18 cellular contexts compared by ENCODE assay signal in the genomic region with DNA sequence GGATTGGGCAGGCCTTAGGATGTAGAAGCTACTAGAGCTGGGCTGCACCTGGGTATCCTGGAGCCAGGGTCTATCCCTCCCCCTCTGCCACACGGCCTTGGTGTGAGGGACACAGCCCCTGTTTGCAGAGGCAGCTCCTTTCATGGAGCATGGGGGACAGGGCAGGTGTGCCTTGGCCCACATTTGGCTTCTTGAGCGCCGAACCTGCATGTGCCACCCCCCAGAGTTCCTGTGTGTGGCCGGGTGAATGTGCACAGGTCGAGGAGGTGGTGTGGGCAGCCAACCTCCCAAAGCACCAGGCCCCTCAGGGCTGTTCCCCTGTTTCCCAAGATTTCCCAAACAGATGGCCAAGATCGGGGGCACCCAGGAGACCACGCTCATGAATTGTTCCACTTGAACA. TPM values are rescaled to one million over a fixed set of nuclear protein-coding genes. Genes with fewer than 3 reads are reported as not detected.
DNase-seq lines count a peak whose midpoint lies in the region; ATAC-seq, FAIRE-seq and TF ChIP-seq lines count a peak whose summit lies in the region.
"Had no signal": no experiment of that assay in that cellular context is flagged by ENCODE, and none has a peak within 500 bp of the region (broad histone marks: within the 10 kb centered on the region; RNA-seq: fewer than 3 reads in every experiment).

No MANE protein-coding gene starts in this region.

- 0 out of 2 replicates have a peak overlapping the region, but pooled peaks have one; percentile 5 for H2BK5ac ChIP-seq in H1 (ENCODE audit: low read depth, low read length)
- H2BK5ac ChIP-seq in neuronal stem cell (ENCODE audit: low read length) = no peak overlapping the region

- no peak overlapping the region for H2BK120ac ChIP-seq in H1 (replicated peaks; ENCODE audit: low read depth, low read length)
- no peak overlapping the region for H2BK120ac ChIP-seq in neuronal stem cell (ENCODE audit: low read depth, low read length)

- H3K18ac ChIP-seq in H1 (ENCODE audit: extremely low read depth, low read length) = no peak overlapping the region
- peak overlapping the region; percentile 59 for H3K18ac ChIP-seq in neuronal stem cell (ENCODE audit: low read length)

- DNase-seq in H7 (peak; percentile 36), H1 (ENCODE audit: low read depth in 1 of 2, low spot score in 2 of 2) (no peak), neuronal stem cell (ENCODE audit: low spot score) (no peak), spleen (peak; percentile 47), amniotic stem cell (lab: John Stamatoyannopoulos, UW) (no peak), DMS153 treated with DMSO at 0.1 percent for 48 hours (lab: John Stamatoyannopoulos, UW; ENCODE audit: unreplicated experiment) (no peak)
- DNase-seq in activated CD4-positive, alpha-beta T cell treated with anti-CD3 and anti-CD28 coated beads for 4 hours = no peak
- DNase-seq: HFFc6, Karpas-422, MG63, NCI-H1092 treated with DMSO at 0.1 percent for 48 hours, NCI-H1694, NCI-H2227 treated with DMSO at 0.1 percent for 48 hours, NCI-H524, PC-9 had no signal

- no peaks in the 10 kb centered on the region for H3K36me3 ChIP-seq in H7 (replicated peaks; ENCODE audit: control insufficient read depth, insufficient read depth, low read length)
- H3K36me3 ChIP-seq in H1 (ENCODE audit: control insufficient read depth in 2 of 4, insufficient read depth in 4 of 4, low read length in 3 of 4) = no peaks in the 10 kb centered on the region
- peaks cover 0 to 1% of the 10 kb centered on the region in 2 donors for H3K36me3 ChIP-seq in neuronal stem cell (replicated peaks in 1 of 2; ENCODE audit: control insufficient read depth in 2 of 2, insufficient read depth in 2 of 2, low read length in 2 of 2)
- H3K36me3 ChIP-seq in spleen = no peaks in the 10 kb centered on the region
- H3K36me3 ChIP-seq: MG63 had no signal

- TF ChIP-seq POLR2A in H1 (IDR thresholded peaks at IDR 0.05; ENCODE audit: control extremely low read depth in 1 of 2, low read depth in 2 of 2, low read length in 2 of 2) (no peak), spleen (IDR thresholded peaks at IDR 0.05) (no peak)

- H3K27ac ChIP-seq in H1 (ENCODE audit: low read depth, low read length) (no peak overlapping the region), neuronal stem cell (replicated peaks; ENCODE audit: low read length) (no peak overlapping the region), spleen (no peak overlapping the region)
- H3K27ac ChIP-seq: A549, C4-2B, PC-9 had no signal

- no peak for TF ChIP-seq RAD21 in H1 (IDR thresholded peaks at IDR 0.05 in 1 of 2, conservative IDR thresholded peaks at IDR 0.05 in 1 of 2; ENCODE audit: low read depth in 2 of 2, low read length in 2 of 2)

- POLR2A ChIA-PET in H1 (lab: Charles Lee; ENCODE audit: partially characterized antibody) = interaction anchor here (1.0 to 1.8 kb wide), 3 partner anchors 10 to 39 kb away, joined by 3 to 5 read pairs (median 4); no protein-coding TSS in a partner anchor

- H4K5ac ChIP-seq in H1 (ENCODE audit: insufficient read length, low read depth, low read length) = no peak overlapping the region

- H3K4me3 ChIP-seq in H7 (ENCODE audit: insufficient read depth, low read depth, low read length) = no peak overlapping the region
- no peak overlapping the region for H3K4me3 ChIP-seq in H1 (ENCODE audit: extremely low read depth in 1 of 4, insufficient read depth in 2 of 4, low read depth in 3 of 4, low read length in 4 of 4)
- no peak overlapping the region for H3K4me3 ChIP-seq in neuronal stem cell (ENCODE audit: low read length in 2 of 2)
- no peak overlapping the region for H3K4me3 ChIP-seq in spleen
- H3K4me3 ChIP-seq: A549, MG63, PC-9 had no signal

- no peaks in the 10 kb centered on the region for H3K79me2 ChIP-seq in H1 (ENCODE audit: control insufficient read depth in 1 of 2, insufficient read depth in 2 of 2, low read length in 2 of 2)

- no peak overlapping the region for H3K4me2 ChIP-seq in H1 (ENCODE audit: insufficient read depth in 1 of 2, low read depth in 2 of 2, low read length in 2 of 2)
- no peak overlapping the region for H3K4me2 ChIP-seq in neuronal stem cell (ENCODE audit: insufficient read depth, low read length, poor library complexity, severe bottlenecking)
- H3K4me2 ChIP-seq: A549, PC-9 had no signal

- H2AK5ac ChIP-seq in H1 (ENCODE audit: low read depth, low read length) = no peak overlapping the region
- no peak overlapping the region for H2AK5ac ChIP-seq in neuronal stem cell (ENCODE audit: low read depth, low read length)

- no peak for FAIRE-seq in H1 (lab: Jason Lieb, UNC)
- FAIRE-seq: A549 had no signal

- CTCF ChIA-PET in H1 (lab: Charles Lee; ENCODE audit: partially characterized antibody) = interaction anchor here (0.7 to 1.6 kb wide), 5 partner anchors 9 to 180 kb away, joined by 3 to 4 read pairs (median 4); no protein-coding TSS in a partner anchor

- H3K56ac ChIP-seq in H1 (replicated peaks; ENCODE audit: insufficient read length, low read depth, low read length) = no peak overlapping the region

- TF ChIP-seq EP300 in H1 (IDR thresholded peaks at IDR 0.05; ENCODE audit: borderline replicate concordance in 1 of 2, low read depth in 2 of 2, low read length in 2 of 2) = no peak

- H3K79me1 ChIP-seq in H1 (ENCODE audit: low read depth, low read length) (no peaks in the 10 kb centered on the region), neuronal stem cell (ENCODE audit: low read depth, low read length) (no peaks in the 10 kb centered on the region)

- no peak overlapping the region for H3K23ac ChIP-seq in H1 (ENCODE audit: insufficient read length)
- peak overlapping the region; percentile 71 for H3K23ac ChIP-seq in neuronal stem cell (ENCODE audit: low read depth, low read length, poor library complexity)

- no peaks in the 10 kb centered on the region for H4K20me1 ChIP-seq in H1 (replicated peaks in 1 of 2; ENCODE audit: control insufficient read depth in 1 of 2, insufficient read depth in 2 of 2, low read length in 2 of 2)

- H3K9ac ChIP-seq in H1 (replicated peaks in 1 of 4; ENCODE audit: extremely low read depth in 1 of 4, low read depth in 3 of 4, low read length in 3 of 4) = no peak overlapping the region
- no peak overlapping the region for H3K9ac ChIP-seq in neuronal stem cell (ENCODE audit: low read depth, low read length, poor library complexity)

- no peak overlapping the region for H2BK12ac ChIP-seq in H1 (ENCODE audit: low read depth, low read length)
- no peak overlapping the region for H2BK12ac ChIP-seq in neuronal stem cell (ENCODE audit: low read length)

- no peak overlapping the region for H3K4ac ChIP-seq in H1 (replicated peaks; ENCODE audit: insufficient read length, low read depth, low read length)
- H3K4ac ChIP-seq in neuronal stem cell (ENCODE audit: low read length) = no peak overlapping the region

- H4K91ac ChIP-seq in H1 (replicated peaks; ENCODE audit: insufficient read length, low read length) (no peak overlapping the region), neuronal stem cell (ENCODE audit: low read depth, low read length, poor library complexity) (no peak overlapping the region)

- peaks cover 24% of the 10 kb centered on the region for H3K27me3 ChIP-seq in H7 (ENCODE audit: control insufficient read depth, insufficient read depth, low read length)
- peaks cover 5 to 56% (median 30%) of the 10 kb centered on the region in 4 experiments; a peak in 6 of 7 replicates for H3K27me3 ChIP-seq in H1 (replicated peaks in 1 of 4; ENCODE audit: control insufficient read depth in 3 of 4, extremely low read depth in 1 of 4, insufficient read depth in 3 of 4, low read length in 3 of 4)
- peaks cover 0 to 56% (median 2%) of the 10 kb centered on the region in 3 experiments for H3K27me3 ChIP-seq in neuronal stem cell (ENCODE audit: control insufficient read depth in 3 of 3, insufficient read depth in 3 of 3, low read depth in 1 of 3, low read length in 3 of 3)
- no peaks in the 10 kb centered on the region for H3K27me3 ChIP-seq in spleen (replicated peaks in 1 of 7)
- H3K27me3 ChIP-seq: MG63 had no signal

- intact Hi-C loops in spleen (cut with DNase I; ENCODE audit: low total_unique reads) = no loop called here

- TF ChIP-seq CTCF in H1 (IDR thresholded peaks at IDR 0.05; ENCODE audit: control extremely low read depth in 1 of 3, insufficient read depth in 1 of 3, low read depth in 1 of 3, low read length in 3 of 3) (no peak), spleen (IDR thresholded peaks at IDR 0.05 in 8 of 11, conservative IDR thresholded peaks at IDR 0.05 in 3 of 11) (no peak)

- H3K14ac ChIP-seq in H1 (ENCODE audit: insufficient read length) (no peak overlapping the region), neuronal stem cell (ENCODE audit: low read length) (no peak overlapping the region)

- no peak overlapping the region for H4K8ac ChIP-seq in H1 (ENCODE audit: extremely low read depth, insufficient read depth, low read length)
- no peak overlapping the region for H4K8ac ChIP-seq in neuronal stem cell (ENCODE audit: low read depth, low read length)

- H3K9me3 ChIP-seq in H1 (ENCODE audit: insufficient read depth in 2 of 2, low read depth in 1 of 2, low read length in 1 of 2) (peaks cover 0 to 12% of the 10 kb centered on the region in 2 experiments; a peak in 2 of 4 replicates), neuronal stem cell (replicated peaks in 1 of 2; ENCODE audit: control insufficient read depth in 2 of 2, insufficient read depth in 1 of 2, low read depth in 1 of 2, low read length in 2 of 2) (peaks cover 7 to 17% of the 10 kb centered on the region in 2 donors), spleen (peaks cover 0 to 24% (median 11%) of the 10 kb centered on the region in 8 donors)
- H3K9me3 ChIP-seq: A549, MG63 had no signal

- H3K23me2 ChIP-seq in H1 (ENCODE audit: low read depth, low read length) = no peaks in the 10 kb centered on the region

- no peak for ATAC-seq in GM18519 (IDR thresholded peaks at IDR 0.05; ENCODE audit: low FRiP score, unreplicated experiment)
- ATAC-seq: A549 had no signal

- H2BK15ac ChIP-seq in H1 (ENCODE audit: low read length) = no peak overlapping the region
- H2BK15ac ChIP-seq in neuronal stem cell (ENCODE audit: low read length) = no peak overlapping the region

- no peak overlapping the region for H2BK20ac ChIP-seq in H1 (ENCODE audit: low read length)

- 79% methylated on average over 7 of the region's 7 CpGs; no CpG with 5 or more reads in 1 of the 2 experiments for WGBS in H1 (ENCODE audit: extremely low coverage in 1 of 2, insufficient coverage in 1 of 2, insufficient read length in 1 of 2, insufficient replicate concordance in 2 of 2, low coverage in 1 of 2, low lambda C conversion rate in 2 of 2, missing lambda C conversion rate in 1 of 2), 2 experiments
- WGBS in neuronal stem cell (ENCODE audit: extremely low coverage in 2 of 2, insufficient read length in 2 of 2, insufficient replicate concordance in 1 of 2), 2 donors = no CpG with 5 or more reads among the region's 7 CpGs
- WGBS in spleen, 5 donors = 56 to 95% (median 79%) methylated on average over 5 to 7 of the region's 7 CpGs

- H3K4me1 ChIP-seq in H1 (replicated peaks in 1 of 4; ENCODE audit: control insufficient read depth in 3 of 4, insufficient read depth in 4 of 4, low read length in 3 of 4) = peaks cover 0 to 13% (median 8%) of the 10 kb centered on the region in 4 experiments; a peak in 6 of 7 replicates
- H3K4me1 ChIP-seq in neuronal stem cell (ENCODE audit: control insufficient read depth in 2 of 2, insufficient read depth in 1 of 2, low read depth in 1 of 2, low read length in 2 of 2) = peaks cover 7 to 12% of the 10 kb centered on the region in 2 donors
- peaks cover 0 to 29% (median 11%) of the 10 kb centered on the region in 6 donors for H3K4me1 ChIP-seq in spleen
- H3K4me1 ChIP-seq: A549 had no signal

- H2AFZ ChIP-seq in H1 (ENCODE audit: low read length) = no peak overlapping the region
- no peak overlapping the region for H2AFZ ChIP-seq in neuronal stem cell (ENCODE audit: low read length)
- H2AFZ ChIP-seq: PC-9 had no signal

RNA-seq across cellular contexts. Expression of gene KCNQ1OT1, which starts 7.9 kb away (rescaled TPM):
- total RNA-seq in H7 (2014; rRNA removed; shearing (Covaris generic)) = 0.83 and 1.9 TPM in 2 replicates
- 1.2 TPM in 2 replicates for total RNA-seq in H1 (2021; fragmentation: NEBNext Ultra II Directional; extraction: Animal tissue kit (Norgen Biotek cat#: 25700))
- 0.19 and 0.21 TPM in 2 replicates for polyA plus RNA-seq in H1 (2011; rRNA removed)
- polyA plus RNA-seq in H1 (2011; cell fraction: cytosol; rRNA removed) = 0.08 TPM
- polyA plus RNA-seq in H1 (2011; cell fraction: nucleus; rRNA removed) = 2.4 TPM
- 0.19 to 0.30 TPM (median 0.24 TPM) in 4 replicates for polyA plus RNA-seq in H1 (2012, experiment 1 of 2)
- polyA plus RNA-seq in H1 (2012, experiment 2 of 2) = 0.01 TPM
- 0.20 TPM for polyA plus RNA-seq in H1 (2013, experiment 1 of 2)
- 0.13 TPM for polyA plus RNA-seq in H1 (2013, experiment 2 of 2)
- polyA minus RNA-seq in H1 (2011; rRNA and poly(A)+ RNA removed) = 6.2 and 7.3 TPM in 2 replicates
- polyA minus RNA-seq in H1 (2011; cell fraction: cytosol; rRNA and poly(A)+ RNA removed) = 1.0 TPM
- polyA minus RNA-seq in H1 (2011; cell fraction: nucleus; rRNA and poly(A)+ RNA removed) = 21.4 TPM
- polyA plus RNA-seq in neuronal stem cell (2013, experiment 1 of 2) = 0.08 TPM
- polyA plus RNA-seq in neuronal stem cell (2013, experiment 2 of 2) = 0.11 TPM
- total RNA-seq in spleen = 1 to 10 TPM in 6 of 7 donors, under 1 TPM in 1; 0.87 to 3.1 (median 2.1) TPM
- polyA plus RNA-seq in spleen = under 1 TPM; 0.02 to 0.16 (median 0.02) TPM

Comparison
In these comparisons a context has a peak if more than half of its experiments do, and no peak if none do; other contexts are left out.
1. DNase-seq: peak in H7 (single experiment) and spleen (single experiment); none in H1 (0 of 2), neuronal stem cell (single experiment), activated CD4-positive, alpha-beta T cell treated with anti-CD3 and anti-CD28 coated beads for 4 hours (0 of 2), amniotic stem cell (single experiment) and DMS153 treated with DMSO at 0.1 percent for 48 hours (single experiment).